Comparison of ENCODE assay signal across 11 cellular contexts in genomic region chr7:41107938-41108448, GRCh38.
DNase-seq lines count a peak whose midpoint lies in the region; ATAC-seq and TF ChIP-seq lines count a peak whose summit lies in the region.
"Had no signal": no experiment of that assay in that cellular context is flagged by ENCODE, and none has a peak within 500 bp of the region (broad histone marks: within the 10 kb centered on the region; RNA-seq: fewer than 3 reads in every experiment).

No MANE protein-coding gene starts in this region.

- no peaks in the 10 kb centered on the region for H3K9me3 ChIP-seq in SJSA1 (replicated peaks)
- H3K9me3 ChIP-seq: lower lobe of right lung, SJCRH30 had no signal

- in situ Hi-C loops in GM13977 (cut with MboI; ENCODE audit: low pct_unique_long_range_greater_than_20kb, low sequenced_read_pairs, unreplicated experiment), result no loop called here

- no peak overlapping the region for H3K4me3 ChIP-seq in SJSA1
- H3K4me3 ChIP-seq: lower lobe of right lung, SJCRH30 had no signal

- TF ChIP-seq CTCF in GM13977 (IDR thresholded peaks at IDR 0.05; ENCODE audit: extremely low read depth, insufficient read depth, missing control alignments), result no peak
- TF ChIP-seq CTCF in omental fat pad (IDR thresholded peaks at IDR 0.05), result no peak

- H3K27ac ChIP-seq in SJSA1, result peak overlapping the region; percentile 74
- H3K27ac ChIP-seq: lower lobe of right lung, SJCRH30 had no signal

- peaks cover 29% of the 10 kb centered on the region for H3K4me1 ChIP-seq in SJSA1 (replicated peaks)
- H3K4me1 ChIP-seq: lower lobe of right lung, SJCRH30 had no signal

- H3K36me3 ChIP-seq in SJSA1, result no peaks in the 10 kb centered on the region
- H3K36me3 ChIP-seq: lower lobe of right lung, SJCRH30 had no signal

- no peaks in the 10 kb centered on the region for H3K27me3 ChIP-seq in SJSA1 (replicated peaks)
- H3K27me3 ChIP-seq: SJCRH30 had no signal

- DNase-seq in Daoy (ENCODE audit: low read depth) (peak; percentile 93), SJSA1 (ENCODE audit: low read depth in 1 of 2, low spot score in 2 of 2) (peak; percentile 57 to 82), islet precursor cell (peak; percentile 66), GM13977 (ENCODE audit: low spot score) (no peak), dedifferentiated amniotic fluid mesenchymal stem cell (ENCODE audit: extremely low spot score) (no peak), omental fat pad (ENCODE audit: low spot score) (no peak)
- DNase-seq: activated CD4-positive, alpha-beta T cell treated with anti-CD3 and anti-CD28 coated beads for 1 hour; lower lobe of right lung had no signal

- peak; percentile 35 for ATAC-seq in HG02763 (IDR thresholded peaks at IDR 0.05; ENCODE audit: unreplicated experiment)
- no peak for ATAC-seq in GM19395 (IDR thresholded peaks at IDR 0.05; ENCODE audit: unreplicated experiment)
- ATAC-seq in omental fat pad (ENCODE audit: low FRiP score), result no peak
- ATAC-seq: lower lobe of right lung had no signal

Comparison
In these comparisons a context has a peak if more than half of its experiments do, and no peak if none do; other contexts are left out.
1. DNase-seq: peak in Daoy (single experiment), SJSA1 (2 of 2) and islet precursor cell (single experiment); none in GM13977 (single experiment), dedifferentiated amniotic fluid mesenchymal stem cell (single experiment) and omental fat pad (single experiment).